ENCODE assay signal across 14 cellular contexts in the genomic region with DNA sequence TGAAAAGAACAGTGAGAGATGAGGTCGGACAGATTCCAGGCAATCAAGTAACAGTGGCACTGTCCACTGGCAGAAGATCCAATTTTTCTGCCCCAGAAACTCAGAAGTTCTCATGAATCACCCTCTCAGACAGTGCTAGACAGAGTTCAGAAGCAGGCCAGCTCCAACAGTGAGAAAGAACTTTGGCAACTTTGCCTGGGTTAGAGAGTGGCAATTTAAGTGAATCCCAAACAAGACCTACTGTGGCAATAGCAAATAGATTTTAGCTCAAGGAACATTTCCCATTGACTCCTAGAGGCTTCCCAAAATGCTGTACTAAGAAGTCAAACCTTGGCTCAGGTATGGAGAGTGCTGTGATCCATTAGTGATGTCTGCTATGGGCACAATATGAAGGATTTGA. TPM values are rescaled to one million over a fixed set of nuclear protein-coding genes. Genes with fewer than 3 reads are reported as not detected.
DNase-seq lines count a peak whose midpoint lies in the region; ATAC-seq and TF ChIP-seq lines count a peak whose summit lies in the region.
"Had no signal": no experiment of that assay in that cellular context is flagged by ENCODE, and none has a peak within 500 bp of the region (broad histone marks: within the 10 kb centered on the region; RNA-seq: fewer than 3 reads in every experiment).

No MANE protein-coding gene starts in this region.

- peak overlapping the region; percentile 37; the same call in 1 of the 2 replicates for H3K14ac ChIP-seq in IMR-90 (replicated peaks; ENCODE audit: low read depth, low read length)

- no peak overlapping the region for H3K4me2 ChIP-seq in IMR-90 (ENCODE audit: low read depth, low read length)

- H4K5ac ChIP-seq in IMR-90 (ENCODE audit: low read depth, low read length) = no peak overlapping the region

- H3K9ac ChIP-seq in IMR-90 (ENCODE audit: low read depth, low read length) = no peak overlapping the region
- H3K9ac ChIP-seq: BLaER1 treated with 17β-estradiol and CSF1 and Interleukin-3, amounts not matched to agents 10 nM and 100 nM had no signal

- H3K4ac ChIP-seq in IMR-90 (ENCODE audit: low read depth, low read length) = no peak overlapping the region

- peak overlapping the region in 6 of 7 donors; percentile 5 to 84 (median 23) for H3K27ac Mint-ChIP-seq in CD14-positive monocyte

- H2AFZ ChIP-seq in IMR-90 (replicated peaks; ENCODE audit: low read length, poor library complexity) = no peak overlapping the region

- no peak for TF ChIP-seq RAD21 in IMR-90 (IDR thresholded peaks at IDR 0.05; ENCODE audit: low read length)

- H3K79me1 ChIP-seq in IMR-90 (ENCODE audit: low read depth in 1 of 2, low read length in 2 of 2) = peaks cover 0 to 80% of the 10 kb centered on the region in 2 experiments; a peak in 2 of 4 replicates

- H3K4me3 Mint-ChIP-seq in CD14-positive monocyte = no peak overlapping the region

- peaks cover 0 to 1% (median 0%) of the 10 kb centered on the region in 3 donors for H3K27me3 Mint-ChIP-seq in CD14-positive monocyte (ENCODE audit: low read depth in 3 of 3)

- CTCF ChIA-PET in IMR-90 (lab: Yijun Ruan, JAX) = interaction anchor here (0.7 kb wide), 1 partner anchor 36 kb away, joined by 3 read pairs; no protein-coding TSS in a partner anchor

- in situ Hi-C loops in IMR-90 (cut with MboI; ENCODE audit: low sequenced_read_pairs) = loop anchor here (25.0 kb wide), 1 partner anchor 564 kb away; no protein-coding TSS in a partner anchor

- H2BK20ac ChIP-seq in IMR-90 (ENCODE audit: low read depth, low read length) = no peak overlapping the region

- DNase-seq in CD14-positive monocyte (ENCODE audit: low spot score) (no peak), IMR-90 (no peak), breast epithelium (ENCODE audit: low spot score in 2 of 2) (no peak), left lobe of liver (ENCODE audit: low spot score) (no peak), thyroid gland (no peak)
- DNase-seq: activated CD8-positive, alpha-beta memory T cell treated with anti-CD3 and anti-CD28 coated beads for 24 hours; caudate nucleus; mucosa of descending colon; small intestine had no signal

- no peak overlapping the region for H3K56ac ChIP-seq in IMR-90 (ENCODE audit: extremely low read depth, insufficient read depth, low read length)

- 0 out of 2 replicates have a peak overlapping the region, but pooled peaks have one; percentile 64 for H3K23ac ChIP-seq in IMR-90 (ENCODE audit: low read depth, low read length)

- H3K9me3 ChIP-seq in IMR-90 (ENCODE audit: control insufficient read depth, insufficient read depth, low read length) (peaks cover 4% of the 10 kb centered on the region; the same call in 1 of the 2 replicates), breast epithelium (no peaks in the 10 kb centered on the region), mesodermal cell (ENCODE audit: control insufficient read depth, low read length) (no peaks in the 10 kb centered on the region), thyroid gland (no peaks in the 10 kb centered on the region)
- H3K9me3 ChIP-seq: mucosa of descending colon, SJSA1 had no signal

- TF ChIP-seq CTCF in CD14-positive monocyte (IDR thresholded peaks at IDR 0.05) (no peak), IMR-90 (conservative IDR thresholded peaks at IDR 0.05; ENCODE audit: low read depth, low read length) (no peak), breast epithelium (IDR thresholded peaks at IDR 0.05) (no peak), thyroid gland (IDR thresholded peaks at IDR 0.05) (no peak)

- H4K20me1 ChIP-seq in IMR-90 (ENCODE audit: insufficient read depth, low read length) = peaks cover 100% of the 10 kb centered on the region

- no peak overlapping the region for H2BK120ac ChIP-seq in IMR-90 (ENCODE audit: low read depth, low read length)

- POLR2A ChIA-PET in IMR-90 (lab: Charles Lee; ENCODE audit: unreplicated experiment) = no interaction called here

- dilution Hi-C loops in IMR-90 (cut with HindIII; ENCODE audit: low sequenced_read_pairs, unreplicated experiment) = no loop called here

- no TSS peak for BruUV-seq in IMR-90 (replicated peaks; lab: Mats Ljungman, UMichigan)

- peaks cover 0 to 4% (median 0%) of the 10 kb centered on the region in 7 donors for H3K9me3 Mint-ChIP-seq in CD14-positive monocyte

- H4K91ac ChIP-seq in IMR-90 (ENCODE audit: insufficient read depth, low read depth, low read length) = no peak overlapping the region

- no peaks in the 10 kb centered on the region for H3K27me3 ChIP-seq in IMR-90 (ENCODE audit: control insufficient read depth, insufficient read depth, low read length)
- no peaks in the 10 kb centered on the region for H3K27me3 ChIP-seq in breast epithelium
- H3K27me3 ChIP-seq in thyroid gland = no peaks in the 10 kb centered on the region
- H3K27me3 ChIP-seq: BLaER1 treated with 17β-estradiol and CSF1 and Interleukin-3, amounts not matched to agents 10 nM and 100 nM; SJSA1 had no signal

- H3K4me1 ChIP-seq in IMR-90 (ENCODE audit: control insufficient read depth, insufficient read depth, low read length) = peaks cover 27% of the 10 kb centered on the region
- no peaks in the 10 kb centered on the region for H3K4me1 ChIP-seq in breast epithelium
- H3K4me1 ChIP-seq in mesodermal cell (ENCODE audit: control insufficient read depth, insufficient read depth, low read length, poor library complexity, severe bottlenecking) = peaks cover 35% of the 10 kb centered on the region
- H3K4me1 ChIP-seq in thyroid gland = peaks cover 0 to 16% of the 10 kb centered on the region in 2 donors

- peak overlapping the region; percentile 5 for H2BK5ac ChIP-seq in IMR-90 (ENCODE audit: low read depth, low read length, poor library complexity, severe bottlenecking)

- H3K36me3 ChIP-seq in IMR-90 (ENCODE audit: control insufficient read depth, insufficient read depth, low read length) (peaks cover 46% of the 10 kb centered on the region), breast epithelium (no peaks in the 10 kb centered on the region), mesodermal cell (ENCODE audit: control insufficient read depth, insufficient read depth, low read length) (peaks cover 68% of the 10 kb centered on the region), thyroid gland (no peaks in the 10 kb centered on the region)

- H3K4me3 ChIP-seq in IMR-90 (ENCODE audit: insufficient read depth, low read depth, low read length) (no peak overlapping the region), breast epithelium (no peak overlapping the region), mesodermal cell (ENCODE audit: extremely low read depth, insufficient read depth, low read length, poor library complexity, severe bottlenecking) (no peak overlapping the region), thyroid gland (replicated peaks in 1 of 3) (no peak overlapping the region)
- H3K4me3 ChIP-seq: BLaER1 treated with 17β-estradiol and CSF1 and Interleukin-3, amounts not matched to agents 10 nM and 100 nM; mucosa of descending colon; SJSA1 had no signal

- H3K9me1 ChIP-seq in IMR-90 (ENCODE audit: insufficient read depth, low read length) = peaks cover 56% of the 10 kb centered on the region

- intact Hi-C loops in CD14-positive monocyte (cut with micrococcal nuclease) (no loop called here), IMR-90 (cut with micrococcal nuclease) (loop anchor here (10.0 kb wide), 1 partner anchor 154 kb away; no protein-coding TSS in a partner anchor), breast epithelium (cut with DNase I; ENCODE audit: low total_unique reads) (no loop called here), thyroid gland (cut with DNase I) (no loop called here)

- H2BK15ac ChIP-seq in IMR-90 (ENCODE audit: low read depth, low read length) = no peak overlapping the region

- H3K18ac ChIP-seq in IMR-90 (ENCODE audit: low read depth, low read length) = peak overlapping the region; percentile 48; the same call in 1 of the 2 replicates

- H3K27ac ChIP-seq in IMR-90 (ENCODE audit: insufficient read depth, low read length) (peak overlapping the region; percentile 14; the same call in 1 of the 2 replicates), breast epithelium (peak overlapping the region; percentile 36 to 49), mesodermal cell (ENCODE audit: low read depth, low read length, severe bottlenecking) (peak overlapping the region; percentile 80), thyroid gland (no peak overlapping the region)
- H3K27ac ChIP-seq: SJSA1 had no signal

- no peak overlapping the region for H4K8ac ChIP-seq in IMR-90 (ENCODE audit: low read depth in 2 of 2, low read length in 2 of 2)

- H2AK5ac ChIP-seq in IMR-90 (ENCODE audit: low read depth, low read length) = no peak overlapping the region

- peaks cover 75% of the 10 kb centered on the region for H3K4me1 Mint-ChIP-seq in CD14-positive monocyte

- ATAC-seq in IMR-90 (ENCODE audit: low read depth) = peak; percentile 18; the same call in 1 of the 2 replicates
- no peak for ATAC-seq in left lobe of liver
- ATAC-seq in GM21619 (IDR thresholded peaks at IDR 0.05; ENCODE audit: unreplicated experiment) = no peak
- no peak for ATAC-seq in GM21825 (IDR thresholded peaks at IDR 0.05; ENCODE audit: unreplicated experiment)
- ATAC-seq: mucosa of descending colon had no signal

- 100% methylated on average over 1 of the region's 1 CpG; no CpG with 5 or more reads in 1 of the 2 experiments for WGBS in IMR-90 (ENCODE audit: extremely low coverage in 2 of 2, insufficient read length in 1 of 2), 2 experiments
- WGBS in mesodermal cell (ENCODE audit: insufficient coverage in 2 of 2), 2 experiments = 100% methylated on average over 1 of the region's 1 CpG
- 52 to 62% methylated on average over 1 of the region's 1 CpG for WGBS in thyroid gland, 2 donors

- TF ChIP-seq POLR2A in IMR-90 (IDR thresholded peaks at IDR 0.05; ENCODE audit: low read depth, low read length) (no peak), breast epithelium (IDR thresholded peaks at IDR 0.05) (no peak), thyroid gland (IDR thresholded peaks at IDR 0.05) (no peak)

- peaks cover 77 to 96% of the 10 kb centered on the region in 2 donors for H3K36me3 Mint-ChIP-seq in CD14-positive monocyte

- H2AK9ac ChIP-seq in IMR-90 (replicated peaks; ENCODE audit: low read depth, low read length, poor library complexity) = no peak overlapping the region

TF ChIP-seq in IMR-90, 13 proteins besides CTCF, POLR2A, EP300 and RAD21 (continues in another document):
- TF ChIP-seq RFX5 (IDR thresholded peaks at IDR 0.05; ENCODE audit: low read depth, low read length) (no peak), CHD1 (IDR thresholded peaks at IDR 0.05; ENCODE audit: low read depth, low read length) (no peak), NFE2L2 (IDR thresholded peaks at IDR 0.05; ENCODE audit: low read depth, low read length) (no peak), RCOR1 (IDR thresholded peaks at IDR 0.05; ENCODE audit: insufficient replicate concordance, low read length) (no peak), FOS (IDR thresholded peaks at IDR 0.05; ENCODE audit: low read depth, low read length) (no peak)

RNA-seq across cellular contexts. Expression of a gene that starts 12.3 kb away (rescaled TPM):
- polyA plus RNA-seq in CD14-positive monocyte (100 to 1,000 TPM; 415 to 531 TPM), IMR-90 (2012; rRNA removed) (947 and 1,094 TPM in 2 replicates)
- total RNA-seq in IMR-90 (2012; rRNA removed) (341 and 357 TPM in 2 replicates), breast epithelium (100 to 1,000 TPM; 255 to 348 (median 269) TPM), left lobe of liver (11.7 TPM), thyroid gland (100 to 1,000 TPM; 164 to 302 (median 189) TPM)
- 502 and 1,091 TPM in 2 replicates for polyA plus RNA-seq in IMR-90 (2012; cell fraction: cytosol; rRNA removed)
- polyA plus RNA-seq in IMR-90 (2012; cell fraction: nucleus; rRNA removed; ENCODE audit: low replicate concordance) = 461 and 652 TPM in 2 replicates
- polyA plus RNA-seq in mesodermal cell (2013, experiment 1 of 2) = 265 TPM
- 248 TPM for polyA plus RNA-seq in mesodermal cell (2013, experiment 2 of 2)

Comparison
In these comparisons a context has a peak if more than half of its experiments do, and no peak if none do; other contexts are left out.
1. H3K27ac ChIP-seq: peak in IMR-90 (single experiment), breast epithelium (2 of 2) and mesodermal cell (single experiment); none in thyroid gland (0 of 3).
2. RNA of a gene that starts 12.3 kb away (total RNA-seq): 341 to 357 TPM in IMR-90, 255 to 348 TPM in breast epithelium and 164 to 302 TPM in thyroid gland; 11.7 TPM in left lobe of liver (single experiment); every median in the first group is over 10 times any median in the second.